ENCODE assay signal across 19 cellular contexts in genomic region chrX:25067271-25068172, GRCh38. TPM values are rescaled to one million over a fixed set of nuclear protein-coding genes. Genes with fewer than 3 reads are reported as not detected.
DNase-seq lines count a peak whose midpoint lies in the region; ATAC-seq and TF ChIP-seq lines count a peak whose summit lies in the region.
"Had no signal": no experiment of that assay in that cellular context is flagged by ENCODE, and none has a peak within 500 bp of the region (broad histone marks: within the 10 kb centered on the region; RNA-seq: fewer than 3 reads in every experiment).

No MANE protein-coding gene starts in this region.

- H3K9me3 ChIP-seq in Loucy (ENCODE audit: insufficient read depth, low read depth, low read length) (no peaks in the 10 kb centered on the region), transverse colon (no peaks in the 10 kb centered on the region)

- in situ Hi-C loops in transverse colon (cut with MboI; ENCODE audit: low pct_ligation_motif_present in 1 of 4, low pct_unique_long_range_greater_than_20kb in 1 of 4, low sequenced_read_pairs in 3 of 4): no loop called here

- peaks cover 0 to 9% (median 8%) of the 10 kb centered on the region in 4 donors for H3K4me1 Mint-ChIP-seq in naive thymus-derived CD8-positive, alpha-beta T cell

- H3K79me2 ChIP-seq in Loucy (ENCODE audit: insufficient read depth, low read length): no peaks in the 10 kb centered on the region

- no peak overlapping the region for H3K9ac ChIP-seq in Loucy (ENCODE audit: low read depth, low read length, poor library complexity, severe bottlenecking)
- H3K9ac ChIP-seq: GM23248 had no signal

- H3K36me3 Mint-ChIP-seq in naive thymus-derived CD8-positive, alpha-beta T cell: no peaks in the 10 kb centered on the region

- H3K9me2 ChIP-seq in Loucy (replicated peaks; ENCODE audit: low read depth, low read length): no peaks in the 10 kb centered on the region

- 61 to 73% methylated on average over 2 to 4 of the region's 4 CpGs for WGBS in transverse colon (ENCODE audit: low coverage in 1 of 2), 2 donors

- H2AFZ ChIP-seq in Loucy (ENCODE audit: low read length): peak overlapping the region; percentile 54; the same call in 1 of the 2 replicates
- H2AFZ ChIP-seq: GM23248 had no signal

- no peak overlapping the region for H3K4me3 ChIP-seq in Loucy (ENCODE audit: low read length, poor library complexity, severe bottlenecking)
- H3K4me3 ChIP-seq in transverse colon: no peak overlapping the region
- H3K4me3 ChIP-seq: GM23248 had no signal

- H3K4me1 ChIP-seq in Loucy (ENCODE audit: insufficient read depth, low read length, poor library complexity, severe bottlenecking) (peaks cover 16% of the 10 kb centered on the region), transverse colon (no peaks in the 10 kb centered on the region)

- no peaks in the 10 kb centered on the region for H3K27me3 Mint-ChIP-seq in naive thymus-derived CD8-positive, alpha-beta T cell
- H3K27me3 Mint-ChIP-seq: dendritic cell treated with granulocyte-macrophage colony-stimulating factor and Interleukin-4, amounts not matched to agents 40 ng/mL and 50 ng/mL, for 4 days; stimulated activated naive CD8-positive, alpha-beta T cell treated with anti-CD3 and anti-CD28 coated beads, Interleukin-15, Interleukin-2, amounts not matched to agents 100 ng/mL and 50 ng/mL, for 24 hours had no signal

- H3K9me3 Mint-ChIP-seq in naive thymus-derived CD8-positive, alpha-beta T cell: peaks cover 0 to 18% (median 0%) of the 10 kb centered on the region in 9 donors
- H3K9me3 Mint-ChIP-seq: stimulated activated naive CD8-positive, alpha-beta T cell treated with anti-CD3 and anti-CD28 coated beads, Interleukin-15, Interleukin-2, amounts not matched to agents 100 ng/mL and 50 ng/mL, for 24 hours had no signal

- peak overlapping the region in 3 of 10 donors; percentile 41 to 54 (median 52) for H3K27ac Mint-ChIP-seq in naive thymus-derived CD8-positive, alpha-beta T cell
- H3K27ac Mint-ChIP-seq: dendritic cell treated with granulocyte-macrophage colony-stimulating factor and Interleukin-4, amounts not matched to agents 40 ng/mL and 50 ng/mL, for 4 days; stimulated activated naive CD8-positive, alpha-beta T cell treated with anti-CD3 and anti-CD28 coated beads, Interleukin-15, Interleukin-2, amounts not matched to agents 100 ng/mL and 50 ng/mL, for 24 hours had no signal

- intact Hi-C loops in transverse colon (cut with DNase I; ENCODE audit: low total_unique reads): no loop called here

- ATAC-seq in activated CD4-positive, CD25-positive, alpha-beta regulatory T cell treated with anti-CD3 and anti-CD28 coated beads, Interleukin-2, amount 50 U/mL, for 24 hours: peak; percentile 83 to 86
- ATAC-seq in GM21717 (IDR thresholded peaks at IDR 0.05; ENCODE audit: unreplicated experiment) (peak; percentile 65), HG03039 (IDR thresholded peaks at IDR 0.05; ENCODE audit: unreplicated experiment) (no peak)
- ATAC-seq in naive thymus-derived CD8-positive, alpha-beta T cell: no peak
- ATAC-seq: left ventricle myocardium superior had no signal

- H3K27ac ChIP-seq in transverse colon: no peak overlapping the region
- H3K27ac ChIP-seq: 22Rv1, GM23248 had no signal

- DNase-seq in activated CD4-positive, CD25-positive, alpha-beta regulatory T cell (lab: John Stamatoyannopoulos, UW): no peak
- DNase-seq in naive thymus-derived CD8-positive, alpha-beta T cell: no peak
- DNase-seq in DMS 273 (lab: John Stamatoyannopoulos, UW; ENCODE audit: unreplicated experiment) (no peak), transverse colon (no peak)
- DNase-seq: activated naive CD4-positive, alpha-beta T cell; glutamatergic neuron; GM23248; left ventricle myocardium superior; NCI-H524 treated with DMSO at 0.1 percent for 48 hours; occipital lobe; SIG-M5; stimulated activated CD4-positive, alpha-beta T cell treated with anti-CD3 and anti-CD28 coated beads, Interleukin-2, amount 100 ng/mL, for 24 hours had no signal

- peak overlapping the region; percentile 23 for H3K4me2 ChIP-seq in Loucy (ENCODE audit: low read depth, low read length, poor library complexity, severe bottlenecking)

- POLR2A ChIA-PET in naive thymus-derived CD8-positive, alpha-beta T cell (lab: Charles Lee): no interaction called here

- H3K27me3 ChIP-seq in Loucy (ENCODE audit: insufficient read depth, low read length, poor library complexity, severe bottlenecking) (no peaks in the 10 kb centered on the region), transverse colon (no peaks in the 10 kb centered on the region)

- TF ChIP-seq EP300 in transverse colon (IDR thresholded peaks at IDR 0.05; ENCODE audit: low read depth): no peak

- no peak for TF ChIP-seq POLR2A in transverse colon (IDR thresholded peaks at IDR 0.05)

- no peak for TF ChIP-seq CTCF in Loucy (conservative IDR thresholded peaks at IDR 0.05; ENCODE audit: low read length)
- no peak for TF ChIP-seq CTCF in transverse colon (IDR thresholded peaks at IDR 0.05)

- no peaks in the 10 kb centered on the region for H3F3A ChIP-seq in Loucy (ENCODE audit: low read depth)

- peak overlapping the region in 6 of 10 donors; percentile 10 to 60 (median 20) for H3K4me3 Mint-ChIP-seq in naive thymus-derived CD8-positive, alpha-beta T cell
- H3K4me3 Mint-ChIP-seq: dendritic cell treated with granulocyte-macrophage colony-stimulating factor and Interleukin-4, amounts not matched to agents 40 ng/mL and 50 ng/mL, for 4 days; stimulated activated naive CD8-positive, alpha-beta T cell treated with anti-CD3 and anti-CD28 coated beads, Interleukin-15, Interleukin-2, amounts not matched to agents 100 ng/mL and 50 ng/mL, for 24 hours had no signal

- H3K36me3 ChIP-seq in Loucy (ENCODE audit: insufficient read depth, low read length) (no peaks in the 10 kb centered on the region), transverse colon (no peaks in the 10 kb centered on the region)

- no peaks in the 10 kb centered on the region for H4K20me1 ChIP-seq in Loucy (ENCODE audit: insufficient read depth, low read length, poor library complexity, severe bottlenecking)

RNA-seq across cellular contexts. Expression of gene ARX, which starts 51.8 kb away (rescaled TPM):
- not detected for total RNA-seq in naive thymus-derived CD8-positive, alpha-beta T cell
- polyA plus RNA-seq in naive thymus-derived CD8-positive, alpha-beta T cell: not detected
- not detected for total RNA-seq in transverse colon
- total RNA-seq: GM23248, left ventricle myocardium superior had no signal
- polyA plus RNA-seq: GM23248 had no signal

Comparison
In these comparisons a context has a peak if more than half of its experiments do, and no peak if none do; other contexts are left out.
1. ATAC-seq: peak in activated CD4-positive, CD25-positive, alpha-beta regulatory T cell treated with anti-CD3 and anti-CD28 coated beads, Interleukin-2, amount 50 U/mL, for 24 hours (2 of 2) and GM21717 (single experiment); none in naive thymus-derived CD8-positive, alpha-beta T cell (0 of 2) and HG03039 (single experiment).